Comparison of ENCODE assay signal across 27 cellular contexts in genomic region chr3:77553240-77553639, GRCh38.
"Had no signal": no experiment of that assay in that cellular context is flagged by ENCODE, and none has a peak within 500 bp of the region (broad histone marks: within the 10 kb centered on the region; RNA-seq: fewer than 3 reads in every experiment).

No MANE protein-coding gene starts in this region.

- H3K9me3 Mint-ChIP-seq: dendritic cell treated with granulocyte-macrophage colony-stimulating factor and Interleukin-4, amounts not matched to agents 40 ng/mL and 50 ng/mL, for 4 days; endodermal cell had no signal

- H3K9me3 ChIP-seq: colonic mucosa, esophagus muscularis mucosa, esophagus squamous epithelium, gastrocnemius medialis, gastroesophageal sphincter, heart left ventricle, heart right ventricle had no signal

- H3K4me3 ChIP-seq: colonic mucosa, coronary artery, dorsolateral prefrontal cortex, esophagus muscularis mucosa, esophagus squamous epithelium, gastrocnemius medialis, gastroesophageal sphincter, heart left ventricle, heart right ventricle had no signal

- H3K27me3 Mint-ChIP-seq: dendritic cell treated with granulocyte-macrophage colony-stimulating factor and Interleukin-4, amounts not matched to agents 40 ng/mL and 50 ng/mL, for 4 days; effector memory CD8-positive, alpha-beta T cell had no signal

- DNase-seq: colonic mucosa; cortex of kidney; dermis blood vessel endothelial cell; dorsolateral prefrontal cortex; effector CD4-positive, alpha-beta T cell; effector CD8-positive, alpha-beta T cell; effector memory CD4-positive, alpha-beta T cell; effector memory CD8-positive, alpha-beta T cell; endodermal cell; erythroblast; esophagus squamous epithelium; foreskin keratinocyte; gastrocnemius medialis; glutamatergic neuron; head of caudate nucleus; heart left ventricle; heart right ventricle had no signal

- H3K27ac ChIP-seq: colonic mucosa, coronary artery, dorsolateral prefrontal cortex, epithelial cell of prostate, esophagus muscularis mucosa, esophagus squamous epithelium, foreskin keratinocyte, gastrocnemius medialis, gastroesophageal sphincter, heart left ventricle, heart right ventricle had no signal

- H3K27me3 ChIP-seq: colonic mucosa, dorsolateral prefrontal cortex, esophagus muscularis mucosa, esophagus squamous epithelium, foreskin keratinocyte, gastrocnemius medialis, gastroesophageal sphincter, heart left ventricle, heart right ventricle had no signal

- ATAC-seq: effector memory CD8-positive, alpha-beta T cell; esophagus mucosa; foreskin keratinocyte; gastrocnemius medialis; gastroesophageal sphincter; heart left ventricle; heart right ventricle had no signal

- H3K4me1 Mint-ChIP-seq: endodermal cell had no signal

- H3K4me3 Mint-ChIP-seq: dendritic cell treated with granulocyte-macrophage colony-stimulating factor and Interleukin-4, amounts not matched to agents 40 ng/mL and 50 ng/mL, for 4 days; effector memory CD8-positive, alpha-beta T cell; endodermal cell had no signal

- H3K4me1 ChIP-seq: colonic mucosa, esophagus muscularis mucosa, esophagus squamous epithelium, foreskin keratinocyte, gastrocnemius medialis, gastroesophageal sphincter, heart left ventricle, heart right ventricle had no signal

- H3K36me3 ChIP-seq: colonic mucosa, esophagus muscularis mucosa, esophagus squamous epithelium, gastrocnemius medialis, gastroesophageal sphincter, heart left ventricle, heart right ventricle had no signal

- H3K27ac Mint-ChIP-seq: dendritic cell treated with granulocyte-macrophage colony-stimulating factor and Interleukin-4, amounts not matched to agents 40 ng/mL and 50 ng/mL, for 4 days; effector memory CD8-positive, alpha-beta T cell; endodermal cell had no signal

- FAIRE-seq: colon, endometrium, endothelial cell of umbilical vein, frontal cortex had no signal
